8 cellular contexts compared by ENCODE assay signal in genomic region chr1:43067856-43068751, GRCh38.
A peak's percentile ranks its signal among the peaks of the same experiment; 100 is the strongest.
DNase-seq lines count a peak whose midpoint lies in the region; ATAC-seq lines count a peak whose summit lies in the region.

No MANE protein-coding gene starts in this region.

- peak overlapping the region in 4 of 5 donors; percentile 47 to 61 (median 55) for H3K4me3 ChIP-seq in subcutaneous abdominal adipose tissue (ENCODE audit: low read depth in 1 of 5, low read length in 5 of 5)

- H3K36me3 ChIP-seq in subcutaneous abdominal adipose tissue (ENCODE audit: control insufficient read depth in 5 of 5, insufficient read depth in 5 of 5, low read length in 5 of 5): no peaks in the 10 kb centered on the region

- H3K27ac ChIP-seq in subcutaneous abdominal adipose tissue (ENCODE audit: low read depth, low read length): no peak overlapping the region

- H3K36me3 Mint-ChIP-seq in activated naive CD8-positive, alpha-beta T cell treated with anti-CD3 and anti-CD28 coated beads for 36 hours: no peaks in the 10 kb centered on the region

- DNase-seq in Right ventricle myocardium superior (no peak), Right ventricle myocardium inferior (ENCODE audit: missing footprints) (no peak), iPS-NIHi11 (ENCODE audit: low spot score) (peak; percentile 59), NCI-H187 (lab: John Stamatoyannopoulos, UW) (no peak), NCI-H2196 treated with DMSO at 0.1 percent for 48 hours (lab: John Stamatoyannopoulos, UW; ENCODE audit: unreplicated experiment) (no peak), KG1 (lab: John Stamatoyannopoulos, UW) (no peak)
- DNase-seq in activated naive CD8-positive, alpha-beta T cell treated with anti-CD3 and anti-CD28 coated beads for 36 hours: peak; percentile 30

- H3K4me1 Mint-ChIP-seq in activated naive CD8-positive, alpha-beta T cell treated with anti-CD3 and anti-CD28 coated beads for 36 hours: peaks cover 3% of the 10 kb centered on the region

- H3K27me3 Mint-ChIP-seq in activated naive CD8-positive, alpha-beta T cell treated with anti-CD3 and anti-CD28 coated beads for 36 hours: no peaks in the 10 kb centered on the region

- ATAC-seq in Right ventricle myocardium superior (ENCODE audit: poor library complexity) (peak; percentile 50), Right ventricle myocardium inferior (no peak)

- H3K4me1 ChIP-seq in subcutaneous abdominal adipose tissue (ENCODE audit: control insufficient read depth in 5 of 5, insufficient read depth in 5 of 5, low read length in 5 of 5): peaks cover 2 to 13% (median 11%) of the 10 kb centered on the region in 5 donors

- H3K9ac ChIP-seq in subcutaneous abdominal adipose tissue (ENCODE audit: low read length in 5 of 5): peak overlapping the region in 3 of 5 donors; percentile 25 to 52 (median 49)

- no peaks in the 10 kb centered on the region for H3K9me3 Mint-ChIP-seq in activated naive CD8-positive, alpha-beta T cell treated with anti-CD3 and anti-CD28 coated beads for 36 hours

- H3K27ac Mint-ChIP-seq in activated naive CD8-positive, alpha-beta T cell treated with anti-CD3 and anti-CD28 coated beads for 36 hours: no peak overlapping the region

- H3K4me3 Mint-ChIP-seq in activated naive CD8-positive, alpha-beta T cell treated with anti-CD3 and anti-CD28 coated beads for 36 hours: peak overlapping the region; percentile 24

- peaks cover 0 to 3% (median 0%) of the 10 kb centered on the region in 5 donors for H3K27me3 ChIP-seq in subcutaneous abdominal adipose tissue (ENCODE audit: control insufficient read depth in 5 of 5, insufficient read depth in 4 of 5, low read length in 5 of 5)

- intact Hi-C loops in Right ventricle myocardium superior (cut with DNase I) (loop anchor here (5.0 kb wide), 1 partner anchor 136 kb away; no protein-coding TSS in a partner anchor), Right ventricle myocardium inferior (cut with DNase I) (no loop called here)

- no peaks in the 10 kb centered on the region for H3K9me3 ChIP-seq in subcutaneous abdominal adipose tissue (ENCODE audit: control insufficient read depth in 5 of 5, low read length in 5 of 5)

Comparison
In these comparisons a context has a peak if more than half of its experiments do, and no peak if none do; other contexts are left out.
1. DNase-seq: peak in activated naive CD8-positive, alpha-beta T cell treated with anti-CD3 and anti-CD28 coated beads for 36 hours (single experiment) and iPS-NIHi11 (single experiment); none in Right ventricle myocardium superior (single experiment), Right ventricle myocardium inferior (single experiment), NCI-H187 (0 of 2), NCI-H2196 treated with DMSO at 0.1 percent for 48 hours (single experiment) and KG1 (single experiment).